ENCODE assay signal across 11 cellular contexts in the genomic region with DNA sequence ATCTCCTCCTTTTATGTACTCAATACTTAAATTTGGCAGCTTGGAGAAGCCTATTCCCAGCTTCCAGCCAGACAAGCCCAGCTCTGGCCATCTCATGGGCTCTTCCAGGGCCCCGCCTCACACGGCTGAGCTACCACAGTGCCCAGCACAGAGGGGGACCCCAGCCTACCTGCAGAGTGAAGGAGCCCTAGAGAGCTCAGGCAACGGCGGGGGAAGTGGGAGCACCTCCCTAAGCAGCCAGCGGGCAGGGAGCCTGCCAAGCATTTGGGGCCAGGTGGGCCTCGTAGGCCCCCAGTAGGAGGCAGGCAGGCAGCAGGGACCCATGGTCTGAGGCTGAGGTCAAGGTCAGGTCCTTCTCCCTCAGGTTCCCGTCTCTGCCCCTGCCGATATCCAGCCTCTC. TPM values are rescaled to one million over a fixed set of nuclear protein-coding genes. Genes with fewer than 3 reads are reported as not detected.
A peak's percentile ranks its signal among the peaks of the same experiment; 100 is the strongest.
DNase-seq lines count a peak whose midpoint lies in the region; ATAC-seq, FAIRE-seq and TF ChIP-seq lines count a peak whose summit lies in the region.
"Had no signal": no experiment of that assay in that cellular context is flagged by ENCODE, and none has a peak within 500 bp of the region (broad histone marks: within the 10 kb centered on the region; RNA-seq: fewer than 3 reads in every experiment).

No MANE protein-coding gene starts in this region.

- CTCF ChIA-PET in HepG2 (lab: Yijun Ruan, JAX; ENCODE audit: low intra/inter-chr PET ratio, low total read pairs): no interaction called here

- no peaks in the 10 kb centered on the region for H3F3A ChIP-seq in smooth muscle cell (ENCODE audit: low read depth)

- H3K27ac ChIP-seq in HepG2 (ENCODE audit: extremely low read length, insufficient read depth, low read length) (no peak overlapping the region), smooth muscle cell (ENCODE audit: low read depth) (no peak overlapping the region)
- H3K27ac ChIP-seq: heart right ventricle had no signal

- DNase-seq in T-helper 2 cell treated with Interferon-gamma antibody and Interleukin-4, amounts not matched to agents 5 μg/mL and 100 μg/mL, for 36 hours (ENCODE audit: low spot score): no peak
- DNase-seq in T-helper 2 cell (no peak), HepG2 (ENCODE audit: low spot score) (no peak), smooth muscle cell (lab: John Stamatoyannopoulos, UW; ENCODE audit: unreplicated experiment) (no peak), retina (no peak), SIG-M5 (lab: John Stamatoyannopoulos, UW) (no peak)

- H3K9ac ChIP-seq in HepG2 (ENCODE audit: insufficient read depth, low read depth, low read length) (no peak overlapping the region), smooth muscle cell (ENCODE audit: low read depth) (no peak overlapping the region)

- TF ChIP-seq CTCF in HepG2 (CRISPR knock-in tag; IDR thresholded peaks at IDR 0.05): no peak
- TF ChIP-seq CTCF in smooth muscle cell (IDR thresholded peaks at IDR 0.05; ENCODE audit: borderline replicate concordance, insufficient read depth, poor library complexity, severe bottlenecking): no peak

- in situ Hi-C loops in HepG2 (cut with HindIII; ENCODE audit: extremely low pct_ligation_motif_present, low pct_unique_long_range_greater_than_20kb): no loop called here

- H3K27me3 ChIP-seq in HepG2 (ENCODE audit: control insufficient read depth in 1 of 2, insufficient read depth in 2 of 2, low read length in 2 of 2): peaks cover 6 to 72% of the 10 kb centered on the region in 2 experiments
- no peaks in the 10 kb centered on the region for H3K27me3 ChIP-seq in smooth muscle cell (ENCODE audit: low read depth)

- H3K9me3 Mint-ChIP-seq in T-helper 2 cell treated with Interferon-gamma antibody and Interleukin-4, amounts not matched to agents 5 μg/mL and 100 μg/mL, for 36 hours: no peaks in the 10 kb centered on the region
- H3K9me3 Mint-ChIP-seq in activated T-helper 17 cell treated with anti-CD3 and anti-CD28 coated beads, Interleukin-2, amount 50 U/mL, for 72 hours: no peaks in the 10 kb centered on the region

- 50% methylated on average over 3 of the region's 8 CpGs for whole genome bisulfite sequencing in HepG2 (ENCODE audit: low lambda C conversion rate)
- WGBS in smooth muscle cell (ENCODE audit: low lambda C conversion rate): 81% methylated on average over 8 of the region's 8 CpGs

- BruUV-seq in HepG2 (replicated peaks; lab: Mats Ljungman, UMichigan): no TSS peak

- H3K9me3 ChIP-seq in HepG2 (ENCODE audit: low read length) (no peaks in the 10 kb centered on the region), smooth muscle cell (replicated peaks; ENCODE audit: low read depth) (no peaks in the 10 kb centered on the region)
- H3K9me3 ChIP-seq: heart right ventricle, mucosa of descending colon had no signal

- POLR2A ChIA-PET in HepG2 (lab: Yijun Ruan, JAX): no interaction called here

- H3K36me3 ChIP-seq in HepG2 (replicated peaks in 1 of 2; ENCODE audit: control insufficient read depth in 1 of 2, insufficient read depth in 2 of 2, low read length in 2 of 2) (no peaks in the 10 kb centered on the region), smooth muscle cell (ENCODE audit: low read depth) (no peaks in the 10 kb centered on the region)
- H3K36me3 ChIP-seq: heart right ventricle had no signal

- H4K20me1 ChIP-seq in HepG2 (ENCODE audit: insufficient read depth, low read length) (no peaks in the 10 kb centered on the region), smooth muscle cell (ENCODE audit: low read depth) (no peaks in the 10 kb centered on the region)

- H3K36me3 Mint-ChIP-seq in T-helper 2 cell treated with Interferon-gamma antibody and Interleukin-4, amounts not matched to agents 5 μg/mL and 100 μg/mL, for 36 hours (ENCODE audit: low read depth): no peaks in the 10 kb centered on the region
- H3K36me3 Mint-ChIP-seq in activated T-helper 17 cell treated with anti-CD3 and anti-CD28 coated beads, Interleukin-2, amount 50 U/mL, for 72 hours (ENCODE audit: low read depth): no peaks in the 10 kb centered on the region

- H3K27me3 Mint-ChIP-seq in T-helper 2 cell treated with Interferon-gamma antibody and Interleukin-4, amounts not matched to agents 5 μg/mL and 100 μg/mL, for 36 hours (ENCODE audit: low read depth): peaks cover 11% of the 10 kb centered on the region
- peaks cover 11% of the 10 kb centered on the region for H3K27me3 Mint-ChIP-seq in activated T-helper 17 cell treated with anti-CD3 and anti-CD28 coated beads, Interleukin-2, amount 50 U/mL, for 72 hours

- intact Hi-C loops in HepG2 (cut with micrococcal nuclease; ENCODE audit: unreplicated experiment): no loop called here

- H3K4me1 ChIP-seq in HepG2 (ENCODE audit: insufficient read depth, low read length): peaks cover 9% of the 10 kb centered on the region; the same call in 1 of the 2 replicates
- H3K4me1 ChIP-seq in smooth muscle cell (ENCODE audit: low read depth): peaks cover 3% of the 10 kb centered on the region

- H2AFZ ChIP-seq in HepG2 (ENCODE audit: low read length) (no peak overlapping the region), smooth muscle cell (ENCODE audit: low read depth) (peak overlapping the region; percentile 50)

- H3K27ac Mint-ChIP-seq in T-helper 2 cell treated with Interferon-gamma antibody and Interleukin-4, amounts not matched to agents 5 μg/mL and 100 μg/mL, for 36 hours: no peak overlapping the region
- peak overlapping the region; percentile 76 for H3K27ac Mint-ChIP-seq in activated T-helper 17 cell treated with anti-CD3 and anti-CD28 coated beads, Interleukin-2, amount 50 U/mL, for 72 hours

- ATAC-seq in activated T-helper 17 cell treated with anti-CD3 and anti-CD28 coated beads, Interleukin-2, amount 50 U/mL, for 72 hours (replicated peaks): no peak
- ATAC-seq in HepG2 (peak; percentile 12), HG03025 (IDR thresholded peaks at IDR 0.05; ENCODE audit: low FRiP score, unreplicated experiment) (no peak)

- peaks cover 5% of the 10 kb centered on the region for H3K4me1 Mint-ChIP-seq in T-helper 2 cell treated with Interferon-gamma antibody and Interleukin-4, amounts not matched to agents 5 μg/mL and 100 μg/mL, for 36 hours (ENCODE audit: low read depth)
- peaks cover 10% of the 10 kb centered on the region for H3K4me1 Mint-ChIP-seq in activated T-helper 17 cell treated with anti-CD3 and anti-CD28 coated beads, Interleukin-2, amount 50 U/mL, for 72 hours

- H3K79me2 ChIP-seq in HepG2 (ENCODE audit: insufficient read depth, low read length) (no peaks in the 10 kb centered on the region), smooth muscle cell (ENCODE audit: low read depth) (no peaks in the 10 kb centered on the region)

- H3K4me3 Mint-ChIP-seq in T-helper 2 cell treated with Interferon-gamma antibody and Interleukin-4, amounts not matched to agents 5 μg/mL and 100 μg/mL, for 36 hours: peak overlapping the region; percentile 74
- peak overlapping the region; percentile 78 for H3K4me3 Mint-ChIP-seq in activated T-helper 17 cell treated with anti-CD3 and anti-CD28 coated beads, Interleukin-2, amount 50 U/mL, for 72 hours

- no peak for FAIRE-seq in HepG2 (lab: Jason Lieb, UNC)
- FAIRE-seq: A204.1 had no signal

- H3K4me2 ChIP-seq in HepG2 (ENCODE audit: low read depth, low read length) (no peak overlapping the region; the same call in 1 of the 2 replicates), smooth muscle cell (peak overlapping the region; percentile 80)

- TF ChIP-seq EP300 in HepG2 (IDR thresholded peaks at IDR 0.05; ENCODE audit: low read depth in 2 of 2, low read length in 2 of 2) (no peak), HepG2 (CRISPR knock-in tag; IDR thresholded peaks at IDR 0.05; ENCODE audit: borderline replicate concordance) (no peak)

- TF ChIP-seq POLR2A in HepG2 (IDR thresholded peaks at IDR 0.05; ENCODE audit: insufficient read depth in 1 of 2, low read depth in 2 of 2, low read length in 2 of 2): no peak

- TF ChIP-seq RAD21 in HepG2 (CRISPR knock-in tag; IDR thresholded peaks at IDR 0.05): no peak

- no peak overlapping the region for H3K4me3 ChIP-seq in HepG2 (replicated peaks in 1 of 3; ENCODE audit: insufficient read depth in 1 of 3, low read depth in 2 of 3, low read length in 3 of 3)
- H3K4me3 ChIP-seq in smooth muscle cell: peak overlapping the region; percentile 52
- H3K4me3 ChIP-seq: mucosa of descending colon had no signal

RNA-seq across cellular contexts. Expression of gene SMARCD3, which starts 29.1 kb away (rescaled TPM):
- 10 to 100 TPM in 1 of 2 donors, 1 to 10 TPM in 1; 1.3 to 11.8 TPM for total RNA-seq in activated T-helper 17 cell treated with anti-CD3 and anti-CD28 coated beads, Interleukin-2, amount 50 U/mL, for 72 hours
- total RNA-seq in HepG2 (2016; rRNA removed; fragmentation: Illumina TruSeq; extraction: Trizol) (0.53 and 0.62 TPM in 2 replicates), smooth muscle cell (35.8 and 44.4 TPM in 2 replicates)
- total RNA-seq in HepG2 (2016; cell fraction: cytosol; rRNA removed; fragmentation: Illumina TruSeq; extraction: Trizol; ENCODE audit: low read depth): 0.79 and 1.2 TPM in 2 replicates
- total RNA-seq in HepG2 (2016; cell fraction: insoluble cytoplasmic fraction; rRNA removed; fragmentation: Illumina TruSeq; extraction: Trizol): 0.24 and 0.84 TPM in 2 replicates
- 0.86 and 1.2 TPM in 2 replicates for total RNA-seq in HepG2 (2016; cell fraction: membrane; rRNA removed; fragmentation: Illumina TruSeq; extraction: Trizol)
- total RNA-seq in HepG2 (2016; cell fraction: nucleus; rRNA removed; fragmentation: Illumina TruSeq; extraction: Trizol): 0.62 and 1.0 TPM in 2 replicates
- polyA plus RNA-seq in HepG2 (2011; rRNA removed) (0.20 and 0.44 TPM in 2 replicates), smooth muscle cell (58.1 and 66.3 TPM in 2 replicates)
- polyA plus RNA-seq in HepG2 (2011; cell fraction: cytosol; rRNA removed): 0.08 and 0.09 TPM in 2 replicates
- 1.7 and 2.4 TPM in 2 replicates for polyA plus RNA-seq in HepG2 (2011; cell fraction: nucleus; rRNA removed)
- 3.8 and 4.0 TPM in 2 replicates for polyA plus RNA-seq in HepG2 (2012)
- 0.55 and 0.76 TPM in 2 replicates for polyA plus RNA-seq in HepG2 (2016; cell fraction: cytosol; fragmentation: Illumina TruSeq; extraction: Trizol; ENCODE audit: low read depth)
- 0.35 and 0.52 TPM in 2 replicates for polyA plus RNA-seq in HepG2 (2016; cell fraction: insoluble cytoplasmic fraction; fragmentation: Illumina TruSeq; extraction: Trizol; ENCODE audit: low read depth)
- 0.62 and 0.80 TPM in 2 replicates for polyA plus RNA-seq in HepG2 (2016; cell fraction: membrane; fragmentation: Illumina TruSeq; extraction: Trizol; ENCODE audit: low read depth)
- polyA plus RNA-seq in HepG2 (2016; cell fraction: nucleus; fragmentation: Illumina TruSeq; extraction: Trizol; ENCODE audit: insufficient read depth, low read depth): 2.7 and 3.3 TPM in 2 replicates
- 0.38 and 3.6 TPM in 2 replicates for polyA minus RNA-seq in HepG2 (2011; rRNA and poly(A)+ RNA removed; ENCODE audit: low replicate concordance)
- 1.1 TPM in 1 of 2 replicates, not detected in the other for polyA minus RNA-seq in HepG2 (2011; cell fraction: cytosol; rRNA and poly(A)+ RNA removed)
- 0.25 and 0.64 TPM in 2 replicates for polyA minus RNA-seq in HepG2 (2011; cell fraction: nucleus; rRNA and poly(A)+ RNA removed)

RNA-seq across cellular contexts. Expression of gene CHPF2, which starts 45.3 kb away (rescaled TPM):
- 10 to 100 TPM; 31.3 to 36.3 TPM for total RNA-seq in activated T-helper 17 cell treated with anti-CD3 and anti-CD28 coated beads, Interleukin-2, amount 50 U/mL, for 72 hours
- total RNA-seq in HepG2 (2016; rRNA removed; fragmentation: Illumina TruSeq; extraction: Trizol): 10.2 and 21.5 TPM in 2 replicates
- total RNA-seq in HepG2 (2016; cell fraction: cytosol; rRNA removed; fragmentation: Illumina TruSeq; extraction: Trizol; ENCODE audit: low read depth): 1.7 and 2.5 TPM in 2 replicates
- 9.4 and 21.0 TPM in 2 replicates for total RNA-seq in HepG2 (2016; cell fraction: insoluble cytoplasmic fraction; rRNA removed; fragmentation: Illumina TruSeq; extraction: Trizol)
- 5.8 and 7.3 TPM in 2 replicates for total RNA-seq in HepG2 (2016; cell fraction: membrane; rRNA removed; fragmentation: Illumina TruSeq; extraction: Trizol)
- total RNA-seq in HepG2 (2016; cell fraction: nucleus; rRNA removed; fragmentation: Illumina TruSeq; extraction: Trizol): 26.3 and 31.0 TPM in 2 replicates
- polyA plus RNA-seq in HepG2 (2011; rRNA removed): 15.4 and 22.5 TPM in 2 replicates
- polyA plus RNA-seq in HepG2 (2011; cell fraction: cytosol; rRNA removed): 13.1 and 17.3 TPM in 2 replicates
- 62.4 and 64.6 TPM in 2 replicates for polyA plus RNA-seq in HepG2 (2011; cell fraction: nucleus; rRNA removed)
- 12.1 and 17.0 TPM in 2 replicates for polyA plus RNA-seq in HepG2 (2012)
- polyA plus RNA-seq in HepG2 (2016; cell fraction: cytosol; fragmentation: Illumina TruSeq; extraction: Trizol; ENCODE audit: low read depth): 1.1 and 1.3 TPM in 2 replicates
- polyA plus RNA-seq in HepG2 (2016; cell fraction: insoluble cytoplasmic fraction; fragmentation: Illumina TruSeq; extraction: Trizol; ENCODE audit: low read depth): 8.7 and 8.9 TPM in 2 replicates
- polyA plus RNA-seq in HepG2 (2016; cell fraction: membrane; fragmentation: Illumina TruSeq; extraction: Trizol; ENCODE audit: low read depth): 3.0 and 4.1 TPM in 2 replicates
- 33.0 and 37.5 TPM in 2 replicates for polyA plus RNA-seq in HepG2 (2016; cell fraction: nucleus; fragmentation: Illumina TruSeq; extraction: Trizol; ENCODE audit: insufficient read depth, low read depth)
- 28.1 and 43.5 TPM in 2 replicates for polyA minus RNA-seq in HepG2 (2011; rRNA and poly(A)+ RNA removed; ENCODE audit: low replicate concordance)
- 15.1 and 16.0 TPM in 2 replicates for polyA minus RNA-seq in HepG2 (2011; cell fraction: cytosol; rRNA and poly(A)+ RNA removed)
- polyA minus RNA-seq in HepG2 (2011; cell fraction: nucleus; rRNA and poly(A)+ RNA removed): 30.7 and 33.6 TPM in 2 replicates
- 42.3 and 43.7 TPM in 2 replicates for total RNA-seq in smooth muscle cell
- polyA plus RNA-seq in smooth muscle cell: 70.8 and 71.8 TPM in 2 replicates

RNA-seq across cellular contexts. Expression of gene ABCF2, which starts 50.6 kb away (rescaled TPM):
- total RNA-seq in activated T-helper 17 cell treated with anti-CD3 and anti-CD28 coated beads, Interleukin-2, amount 50 U/mL, for 72 hours: 10 to 100 TPM; 26.9 to 55.2 TPM
- total RNA-seq in HepG2 (2016; rRNA removed; fragmentation: Illumina TruSeq; extraction: Trizol) (42.5 and 43.0 TPM in 2 replicates), smooth muscle cell (30.5 and 35.1 TPM in 2 replicates)
- 7.5 and 8.4 TPM in 2 replicates for total RNA-seq in HepG2 (2016; cell fraction: cytosol; rRNA removed; fragmentation: Illumina TruSeq; extraction: Trizol; ENCODE audit: low read depth)
- 41.2 and 42.3 TPM in 2 replicates for total RNA-seq in HepG2 (2016; cell fraction: insoluble cytoplasmic fraction; rRNA removed; fragmentation: Illumina TruSeq; extraction: Trizol)
- 21.7 and 24.5 TPM in 2 replicates for total RNA-seq in HepG2 (2016; cell fraction: membrane; rRNA removed; fragmentation: Illumina TruSeq; extraction: Trizol)
- 22.4 and 24.6 TPM in 2 replicates for total RNA-seq in HepG2 (2016; cell fraction: nucleus; rRNA removed; fragmentation: Illumina TruSeq; extraction: Trizol)
- polyA plus RNA-seq in HepG2 (2011; rRNA removed) (16.3 and 18.5 TPM in 2 replicates), smooth muscle cell (24.2 and 26.5 TPM in 2 replicates)
- 19.7 and 19.8 TPM in 2 replicates for polyA plus RNA-seq in HepG2 (2011; cell fraction: cytosol; rRNA removed)
- 20.0 and 25.1 TPM in 2 replicates for polyA plus RNA-seq in HepG2 (2011; cell fraction: nucleus; rRNA removed)
- 12.8 and 19.4 TPM in 2 replicates for polyA plus RNA-seq in HepG2 (2012)
- 5.7 and 6.2 TPM in 2 replicates for polyA plus RNA-seq in HepG2 (2016; cell fraction: cytosol; fragmentation: Illumina TruSeq; extraction: Trizol; ENCODE audit: low read depth)
- 26.4 and 36.5 TPM in 2 replicates for polyA plus RNA-seq in HepG2 (2016; cell fraction: insoluble cytoplasmic fraction; fragmentation: Illumina TruSeq; extraction: Trizol; ENCODE audit: low read depth)
- 12.8 and 14.1 TPM in 2 replicates for polyA plus RNA-seq in HepG2 (2016; cell fraction: membrane; fragmentation: Illumina TruSeq; extraction: Trizol; ENCODE audit: low read depth)
- polyA plus RNA-seq in HepG2 (2016; cell fraction: nucleus; fragmentation: Illumina TruSeq; extraction: Trizol; ENCODE audit: insufficient read depth, low read depth): 33.8 and 36.4 TPM in 2 replicates
- 23.8 and 78.9 TPM in 2 replicates for polyA minus RNA-seq in HepG2 (2011; rRNA and poly(A)+ RNA removed; ENCODE audit: low replicate concordance)
- polyA minus RNA-seq in HepG2 (2011; cell fraction: cytosol; rRNA and poly(A)+ RNA removed): 9.2 and 9.3 TPM in 2 replicates
- polyA minus RNA-seq in HepG2 (2011; cell fraction: nucleus; rRNA and poly(A)+ RNA removed): 13.9 and 19.9 TPM in 2 replicates
